ENCODE assay signal across 8 cellular contexts in the genomic region with DNA sequence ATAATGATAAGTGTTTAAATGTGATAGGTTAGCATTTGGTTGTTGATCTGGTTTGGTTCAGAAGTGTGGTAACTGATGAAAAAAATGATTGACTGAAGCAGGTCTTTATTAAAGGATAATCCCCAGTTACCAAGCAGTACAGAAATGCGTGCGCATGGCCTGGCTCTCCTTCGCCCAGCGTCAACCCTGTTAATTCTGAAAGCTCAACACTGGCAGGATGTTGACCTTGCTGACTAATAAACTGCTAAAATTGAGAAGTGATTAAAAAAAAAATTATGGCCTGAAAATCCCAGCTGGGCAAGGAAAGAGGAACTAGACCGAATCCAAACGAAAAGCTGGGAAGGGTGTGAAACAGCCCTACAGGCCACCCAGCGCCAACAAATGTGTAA. TPM values are rescaled to one million over a fixed set of nuclear protein-coding genes. Genes with fewer than 3 reads are reported as not detected.
DNase-seq lines count a peak whose midpoint lies in the region; ATAC-seq, FAIRE-seq and TF ChIP-seq lines count a peak whose summit lies in the region.

No MANE protein-coding gene starts in this region.

- ATAC-seq in GM19025 (IDR thresholded peaks at IDR 0.05; ENCODE audit: low read depth, unreplicated experiment) (peak; percentile 26), HG03520 (IDR thresholded peaks at IDR 0.05; ENCODE audit: unreplicated experiment) (peak; percentile 29), GM12878 (peak; percentile 69), left lung (peak; percentile 5), upper lobe of left lung (ENCODE audit: low FRiP score in 2 of 2) (no peak)

- intact Hi-C loops in GM12878 (cut with micrococcal nuclease; ENCODE audit: unreplicated experiment) (no loop called here), left lung (cut with DNase I) (no loop called here)

- H3K79me2 ChIP-seq in GM12878 (ENCODE audit: control insufficient read depth, insufficient read depth, low read length): no peaks in the 10 kb centered on the region

- H4K20me1 ChIP-seq in GM12878 (ENCODE audit: control insufficient read depth, insufficient read depth): no peaks in the 10 kb centered on the region

- in situ Hi-C loops in GM12878 (cut with MboI): no loop called here

- no peak for TF ChIP-seq EP300 in GM12878 (IDR thresholded peaks at IDR 0.05; ENCODE audit: borderline replicate concordance in 1 of 2, control insufficient read depth in 1 of 2, low read depth in 2 of 2, low read length in 2 of 2)
- TF ChIP-seq EP300 in upper lobe of left lung (IDR thresholded peaks at IDR 0.05): no peak

- 12% methylated on average over 7 of the region's 7 CpGs for WGBS in GM12878 (ENCODE audit: insufficient coverage, insufficient replicate concordance, low lambda C conversion rate, missing lambda C conversion rate)
- 32 to 42% methylated on average over 7 of the region's 7 CpGs for WGBS in upper lobe of left lung, 2 donors

- TF ChIP-seq RAD21 in GM12878 (IDR thresholded peaks at IDR 0.05; ENCODE audit: insufficient read depth, low read depth, low read length): no peak

- H3K9me3 ChIP-seq in AG04450 (ENCODE audit: control insufficient read depth, insufficient read depth, low read length): peaks cover 6% of the 10 kb centered on the region; the same call in 1 of the 2 replicates
- no peaks in the 10 kb centered on the region for H3K9me3 ChIP-seq in GM12878 (replicated peaks; ENCODE audit: control insufficient read depth, insufficient read depth, low read length)
- no peaks in the 10 kb centered on the region for H3K9me3 ChIP-seq in left lung
- no peaks in the 10 kb centered on the region for H3K9me3 ChIP-seq in upper lobe of left lung

- H3K27me3 ChIP-seq in AG04450 (ENCODE audit: control insufficient read depth, insufficient read depth, low read length): no peaks in the 10 kb centered on the region
- peaks cover 3 to 9% of the 10 kb centered on the region in 2 experiments; a peak in 3 of 4 replicates for H3K27me3 ChIP-seq in GM12878 (replicated peaks in 1 of 2; ENCODE audit: control insufficient read depth in 2 of 2, insufficient read depth in 2 of 2, low read length in 1 of 2)
- peaks cover 0 to 40% of the 10 kb centered on the region in 2 donors for H3K27me3 ChIP-seq in left lung
- peaks cover 0 to 12% (median 2%) of the 10 kb centered on the region in 4 donors for H3K27me3 ChIP-seq in upper lobe of left lung

- BruUV-seq in GM12878 (replicated peaks; lab: Mats Ljungman, UMichigan): no TSS peak

- TF ChIP-seq POLR2A in GM12878 (IDR thresholded peaks at IDR 0.05; ENCODE audit: low read depth, low read length): no peak
- TF ChIP-seq POLR2A in upper lobe of left lung (IDR thresholded peaks at IDR 0.05): no peak

- no peak for FAIRE-seq in GM12878 (lab: Jason Lieb, UNC)

- H3K4me1 ChIP-seq in GM12878 (ENCODE audit: control insufficient read depth, insufficient read depth, low read length) (no peaks in the 10 kb centered on the region), left lung (peaks cover 0 to 22% of the 10 kb centered on the region in 2 donors), upper lobe of left lung (peaks cover 5 to 25% (median 11%) of the 10 kb centered on the region in 4 donors)

- POLR2A ChIA-PET in AG04450 (lab: Yijun Ruan, JAX): interaction anchor here (1.1 kb wide), 1 partner anchor 155 kb away, joined by 4 read pairs; a partner anchor contains a TSS
- POLR2A ChIA-PET in GM12878 (lab: Charles Lee): no interaction called here
- POLR2A ChIA-PET in HEK293T (lab: Yijun Ruan, JAX): interaction anchor here (0.7 to 2.1 kb wide), 2 partner anchors 9 to 11 kb away, joined by 3 to 6 read pairs; no protein-coding TSS in a partner anchor

- H2AFZ ChIP-seq in GM12878 (ENCODE audit: control insufficient read depth, low read depth, low read length): peak overlapping the region; percentile 58

- H3K27ac ChIP-seq in AG04450 (ENCODE audit: low read depth, low read length) (peak overlapping the region; percentile 39), GM12878 (ENCODE audit: control insufficient read depth, insufficient read depth) (no peak overlapping the region), left lung (peak overlapping the region; percentile 74 to 93), upper lobe of left lung (peak overlapping the region; percentile 81 to 95 (median 88))

- TF ChIP-seq CTCF in AG04450 (IDR thresholded peaks at IDR 0.05; ENCODE audit: low read depth, low read length): no peak
- TF ChIP-seq CTCF in GM12878 (IDR thresholded peaks at IDR 0.05 in 2 of 3, conservative IDR thresholded peaks at IDR 0.05 in 1 of 3; ENCODE audit: control insufficient read depth in 2 of 3, extremely low read depth in 1 of 3, insufficient read depth in 1 of 3, low read depth in 3 of 3, low read length in 3 of 3): no peak
- no peak for TF ChIP-seq CTCF in left lung (IDR thresholded peaks at IDR 0.05)
- no peak for TF ChIP-seq CTCF in upper lobe of left lung (IDR thresholded peaks at IDR 0.05)

- H3K4me3 ChIP-seq in AG04450 (ENCODE audit: low read depth, low read length): peak overlapping the region; percentile 80
- peak overlapping the region; percentile 46; the same call in 1 of the 2 replicates for H3K4me3 ChIP-seq in GM12878
- peak overlapping the region; percentile 67 to 70 for H3K4me3 ChIP-seq in left lung
- H3K4me3 ChIP-seq in upper lobe of left lung: peak overlapping the region; percentile 32 to 76 (median 60)

- no peak for DNase-seq in AG04450 (ENCODE audit: low read depth, low spot score)
- DNase-seq in GM12878 (ENCODE audit: low read depth, low spot score): no peak
- no peak for DNase-seq in left lung
- no peak for DNase-seq in upper lobe of left lung
- no peak for DNase-seq in AG08396 (ENCODE audit: low spot score)
- no peak for DNase-seq in HEK293T (ENCODE audit: extremely low spot score)

- RAD21 ChIA-PET in GM12878 (lab: Charles Lee; ENCODE audit: unreplicated experiment): interaction anchor here (1.0 to 1.3 kb wide), 2 partner anchors 177 to 208 kb away, joined by 3 to 4 read pairs; no protein-coding TSS in a partner anchor

- peak overlapping the region; percentile 79 for H3K4me2 ChIP-seq in GM12878 (ENCODE audit: control insufficient read depth, insufficient read depth)

- CTCF ChIA-PET in AG04450 (lab: Charles Lee): interaction anchor here (0.6 to 2.0 kb wide), 4 partner anchors 12 to 216 kb away, joined by 3 to 6 read pairs (median 4); no protein-coding TSS in a partner anchor
- CTCF ChIA-PET in GM12878 (lab: Yijun Ruan, JAX): no interaction called here
- CTCF ChIA-PET in HEK293T (lab: Yijun Ruan, JAX): interaction anchor here (1.6 kb wide), 1 partner anchor 171 kb away, joined by 6 read pairs; no protein-coding TSS in a partner anchor

- SMC1A ChIA-PET in GM12878 (lab: Charles Lee; ENCODE audit: uncharacterized antibody, unreplicated experiment): interaction anchor here (1.1 kb wide), 1 partner anchor 16 kb away, joined by 3 read pairs; no protein-coding TSS in a partner anchor

- no peak overlapping the region for H3K9ac ChIP-seq in GM12878 (ENCODE audit: control insufficient read depth, insufficient read depth, low read length)

- no peaks in the 10 kb centered on the region for H3K36me3 ChIP-seq in GM12878 (ENCODE audit: control insufficient read depth in 2 of 2, insufficient read depth in 2 of 2, low read length in 1 of 2)
- no peaks in the 10 kb centered on the region for H3K36me3 ChIP-seq in left lung
- no peaks in the 10 kb centered on the region for H3K36me3 ChIP-seq in upper lobe of left lung

TF ChIP-seq in GM12878, 131 proteins besides CTCF, POLR2A, EP300 and RAD21:
- TF ChIP-seq MTA2 (IDR thresholded peaks at IDR 0.05; ENCODE audit: low read depth) (0 out of 2 replicates have a peak, but pooled peaks have one; percentile 12), JUNB (IDR thresholded peaks at IDR 0.05) (0 out of 2 replicates have a peak, but pooled peaks have one; percentile 9), IKZF2 (IDR thresholded peaks at IDR 0.05) (peak in 1 of 2 experiments; percentile 33; a peak in 2 of 4 replicates), FOXK2 (IDR thresholded peaks at IDR 0.05) (no peak)

TF ChIP-seq in HEK293T, 16 proteins besides CTCF, POLR2A, EP300 and RAD21:
- no peak for TF ChIP-seq FOXK2 (IDR thresholded peaks at IDR 0.05)
- no peak for TF ChIP-seq L3MBTL2 (conservative IDR thresholded peaks at IDR 0.05)
- TF ChIP-seq FOXM1 (IDR thresholded peaks at IDR 0.05; ENCODE audit: borderline replicate concordance): no peak
- TF ChIP-seq SUZ12 (IDR thresholded peaks at IDR 0.05): no peak
- TF ChIP-seq FOXA1 (IDR thresholded peaks at IDR 0.05): no peak
- no peak for TF ChIP-seq BHLHE40 (IDR thresholded peaks at IDR 0.05; ENCODE audit: borderline replicate concordance)

RNA-seq across cellular contexts. Expression of a gene that starts 0.8 kb away (rescaled TPM):
- polyA plus RNA-seq in AG04450 (2011; rRNA removed): 6.7 and 9.9 TPM in 2 replicates
- 4.1 and 4.2 TPM in 2 replicates for polyA minus RNA-seq in AG04450 (2011; rRNA and poly(A)+ RNA removed)
- total RNA-seq in GM12878 (2013; cell fraction: nucleolus; rRNA removed): 1.3 and 1.7 TPM in 2 replicates
- total RNA-seq in GM12878 (2014; rRNA removed): 0.79 and 1.0 TPM in 2 replicates
- total RNA-seq in GM12878 (2014; rRNA removed; fragmentation: Illumina TruSeq; extraction: Trizol): 2.4 and 2.8 TPM in 2 replicates
- total RNA-seq in GM12878 (2021): 3.2 and 3.8 TPM in 2 replicates
- polyA plus RNA-seq in GM12878 (2011; ENCODE audit: low read depth): not detected
- polyA plus RNA-seq in GM12878 (2011; rRNA removed): 2.1 and 3.9 TPM in 2 replicates
- polyA plus RNA-seq in GM12878 (2011; cell fraction: cytosol; rRNA removed): 0.59 and 0.84 TPM in 2 replicates
- 3.9 and 4.9 TPM in 2 replicates for polyA plus RNA-seq in GM12878 (2011; cell fraction: nucleus; rRNA removed)
- polyA plus RNA-seq in GM12878 (2012): 0.07 and 0.08 TPM in 2 replicates
- polyA plus RNA-seq in GM12878 (2014; fragmentation: Illumina TruSeq; extraction: Trizol): 4.0 and 4.6 TPM in 2 replicates
- 1 to 10 TPM; 1.4 to 1.9 TPM for polyA plus RNA-seq in GM12878 (2014; fragmentation: Nextera tagmentation; extraction: Ambion mirVana)
- polyA plus RNA-seq in GM12878 (2014; rRNA removed): 1.4 and 1.7 TPM in 2 replicates
- 1 to 10 TPM; 1.9 to 2.6 TPM for polyA plus RNA-seq in GM12878 (2016; fragmentation: Nextera tagmentation; extraction: Ambion mirVana)
- 0.67 and 0.95 TPM in 2 replicates for polyA minus RNA-seq in GM12878 (2011; rRNA and poly(A)+ RNA removed)
- 0.67 and 1.4 TPM in 2 replicates for polyA minus RNA-seq in GM12878 (2011; cell fraction: cytosol; rRNA and poly(A)+ RNA removed)
- polyA minus RNA-seq in GM12878 (2011; cell fraction: nucleus; rRNA and poly(A)+ RNA removed): 1.6 and 3.1 TPM in 2 replicates
- 10 to 100 TPM; 36.3 to 38.9 TPM for total RNA-seq in left lung
- 10 to 100 TPM; 32.3 to 67.9 (median 37.2) TPM for total RNA-seq in upper lobe of left lung

Comparison
In these comparisons a context has a peak if more than half of its experiments do, and no peak if none do; other contexts are left out.
1. ATAC-seq: peak in GM19025 (single experiment), HG03520 (single experiment), GM12878 (single experiment) and left lung (single experiment); none in upper lobe of left lung (0 of 2).
2. RNA of a gene that starts 0.8 kb away (total RNA-seq): 32.3 to 67.9 TPM in upper lobe of left lung and 36.3 to 38.9 TPM in left lung; 0.79 to 3.8 TPM in GM12878; every median in the first group is over 4 times any median in the second.
3. Peak in every context shown above with its lines, with median percentiles within 50 percentile points of each other: H3K4me3 ChIP-seq.